9 cellular contexts compared by ENCODE assay signal in genomic region chr19:55546822-55547614, GRCh38. TPM values are rescaled to one million over a fixed set of nuclear protein-coding genes. Genes with fewer than 3 reads are reported as not detected.
DNase-seq lines count a peak whose midpoint lies in the region; ATAC-seq, FAIRE-seq and TF ChIP-seq lines count a peak whose summit lies in the region.
"Had no signal": no experiment of that assay in that cellular context is flagged by ENCODE, and none has a peak within 500 bp of the region (broad histone marks: within the 10 kb centered on the region; RNA-seq: fewer than 3 reads in every experiment).

No MANE protein-coding gene starts in this region.

- peaks cover 46% of the 10 kb centered on the region for H3K4me1 ChIP-seq in psoas muscle

- no peaks in the 10 kb centered on the region for H3K9me3 ChIP-seq in psoas muscle

- intact Hi-C loops in psoas muscle (cut with DNase I) = loop anchor here in 1 of 2 donors (5.0 kb wide), 1 partner anchor 50 kb away; the partner anchor contains the start of gene FIZ1

- H3K4me3 ChIP-seq in psoas muscle = no peak overlapping the region
- H3K4me3 ChIP-seq: GM12878 had no signal

- 4 to 14% (median 6%) methylated on average over 17 of the region's 17 CpGs for WGBS in psoas muscle, 3 donors

- H3K27ac ChIP-seq in psoas muscle = peak overlapping the region; percentile 94

- in situ Hi-C loops in SK-MEL-5 (cut with HindIII; ENCODE audit: low pct_unique_long_range_greater_than_20kb, low sequenced_read_pairs) = no loop called here

- no peaks in the 10 kb centered on the region for H3K36me3 ChIP-seq in psoas muscle (ENCODE audit: insufficient read depth in 1 of 2, low read depth in 1 of 2)

- ATAC-seq in psoas muscle (peak; percentile 79 to 88 (median 80)), HG03469 (IDR thresholded peaks at IDR 0.05; ENCODE audit: unreplicated experiment) (no peak)
- ATAC-seq: GM12878 had no signal

- no peaks in the 10 kb centered on the region for H3K27me3 ChIP-seq in psoas muscle (ENCODE audit: insufficient read depth in 3 of 3, low read length in 2 of 3)

- peak; percentile 13 for DNase-seq in D721Med (ENCODE audit: insufficient read length, low spot score)
- peak; percentile 17 for DNase-seq in SK-MEL-5 (ENCODE audit: low read depth, low spot score)
- peak; percentile 17 for DNase-seq in glomerular visceral epithelial cell (ENCODE audit: extremely low spot score)
- DNase-seq in psoas muscle = peak; percentile 86 to 95
- no peak for DNase-seq in cortex of kidney (lab: John Stamatoyannopoulos, UW)
- DNase-seq in stimulated activated CD4-positive, alpha-beta T cell treated with anti-CD3 and anti-CD28 coated beads, Interleukin-12 subunit alpha, Interleukin-12 subunit beta, amount 100 ng/mL, for 4 hours = no peak
- DNase-seq in COLO668 (lab: John Stamatoyannopoulos, UW; ENCODE audit: unreplicated experiment) = no peak

- TF ChIP-seq CTCF in D721Med (IDR thresholded peaks at IDR 0.05; ENCODE audit: insufficient read depth, missing control alignments) (no peak), psoas muscle (IDR thresholded peaks at IDR 0.05) (no peak)

- no peak for FAIRE-seq in D721Med (lab: Jason Lieb, UNC)
- FAIRE-seq: GM12878 had no signal

RNA-seq across cellular contexts. Expression of gene SBK3, which starts 1.7 kb away (rescaled TPM):
- not detected in 2 replicates for total RNA-seq in SK-MEL-5 (2014; rRNA removed; shearing (Covaris generic))
- not detected in 2 replicates for polyA plus RNA-seq in SK-MEL-5 (2015; cell fraction: cytosol; rRNA removed)
- polyA plus RNA-seq in SK-MEL-5 (2015; cell fraction: nucleus; rRNA removed) = not detected in 2 replicates
- total RNA-seq in psoas muscle = 10 to 100 TPM in 2 of 4 donors, 1 to 10 TPM in 1, under 1 TPM in 1; 0.79 to 30.8 (median 7.6) TPM
- polyA plus RNA-seq in psoas muscle = 10 to 100 TPM in 1 of 3 donors, 1 to 10 TPM in 2; 5.4 to 10.6 (median 7.9) TPM
- total RNA-seq: GM12878 had no signal
- polyA plus RNA-seq: GM12878 had no signal

RNA-seq across cellular contexts. Expression of gene SBK2, which starts 10.1 kb away (rescaled TPM):
- not detected in 2 replicates for total RNA-seq in SK-MEL-5 (2014; rRNA removed; shearing (Covaris generic))
- not detected in 2 replicates for polyA plus RNA-seq in SK-MEL-5 (2015; cell fraction: cytosol; rRNA removed)
- not detected in 2 replicates for polyA plus RNA-seq in SK-MEL-5 (2015; cell fraction: nucleus; rRNA removed)
- total RNA-seq in psoas muscle = 10 to 100 TPM in 1 of 4 donors, 1 to 10 TPM in 2, under 1 TPM in 1; 0.59 to 13.4 (median 3.7) TPM
- polyA plus RNA-seq in psoas muscle = 1 to 10 TPM in 1 of 3 donors, under 1 TPM in 2; 0.14 to 1.1 (median 0.91) TPM
- total RNA-seq: GM12878 had no signal
- polyA plus RNA-seq: GM12878 had no signal

RNA-seq across cellular contexts. Expression of gene ZNF579, which starts 33.6 kb away (rescaled TPM):
- 2.4 and 3.8 TPM in 2 replicates for total RNA-seq in SK-MEL-5 (2014; rRNA removed; shearing (Covaris generic))
- 8.3 and 11.0 TPM in 2 replicates for polyA plus RNA-seq in SK-MEL-5 (2015; cell fraction: cytosol; rRNA removed)
- 14.2 and 18.3 TPM in 2 replicates for polyA plus RNA-seq in SK-MEL-5 (2015; cell fraction: nucleus; rRNA removed)
- 10 to 100 TPM; 21.8 to 81.6 (median 29.5) TPM for total RNA-seq in psoas muscle
- polyA plus RNA-seq in psoas muscle = 10 to 100 TPM in 2 of 3 donors, 1 to 10 TPM in 1; 4.2 to 22.9 (median 14.2) TPM

RNA-seq across cellular contexts. Expression of gene FIZ1, which starts 52.3 kb away (rescaled TPM):
- total RNA-seq in SK-MEL-5 (2014; rRNA removed; shearing (Covaris generic)) = 1.9 and 5.3 TPM in 2 replicates
- 11.5 and 18.5 TPM in 2 replicates for polyA plus RNA-seq in SK-MEL-5 (2015; cell fraction: cytosol; rRNA removed)
- polyA plus RNA-seq in SK-MEL-5 (2015; cell fraction: nucleus; rRNA removed) = 12.3 and 23.2 TPM in 2 replicates
- 10 to 100 TPM in 3 of 4 donors, 1 to 10 TPM in 1; 9.9 to 23.7 (median 13.2) TPM for total RNA-seq in psoas muscle
- 10 to 100 TPM; 10.8 to 12.1 (median 11.5) TPM for polyA plus RNA-seq in psoas muscle

RNA-seq across cellular contexts. Expression of gene ZNF524, which starts 53.1 kb away (rescaled TPM):
- 4.7 and 5.5 TPM in 2 replicates for total RNA-seq in SK-MEL-5 (2014; rRNA removed; shearing (Covaris generic))
- 12.9 and 13.0 TPM in 2 replicates for polyA plus RNA-seq in SK-MEL-5 (2015; cell fraction: cytosol; rRNA removed)
- polyA plus RNA-seq in SK-MEL-5 (2015; cell fraction: nucleus; rRNA removed) = 8.7 and 12.1 TPM in 2 replicates
- 10 to 100 TPM; 21.4 to 32.0 (median 24.5) TPM for total RNA-seq in psoas muscle
- polyA plus RNA-seq in psoas muscle = 10 to 100 TPM; 38.6 to 52.5 (median 41.4) TPM

Comparison
In these comparisons a context has a peak if more than half of its experiments do, and no peak if none do; other contexts are left out.
1. DNase-seq: peak in D721Med (single experiment), SK-MEL-5 (single experiment), glomerular visceral epithelial cell (single experiment) and psoas muscle (2 of 2); none in cortex of kidney (single experiment), stimulated activated CD4-positive, alpha-beta T cell treated with anti-CD3 and anti-CD28 coated beads, Interleukin-12 subunit alpha, Interleukin-12 subunit beta, amount 100 ng/mL, for 4 hours (single experiment) and COLO668 (single experiment).